1 cellular context compared by ENCODE assay signal in genomic region chr9:5871785-5872184, GRCh38.
TF ChIP-seq lines count a peak whose summit lies in the region.

No MANE protein-coding gene starts in this region.

TF ChIP-seq in endothelial cell of umbilical vein, 7 proteins besides CTCF, POLR2A, EP300 and RAD21 (continued from another document):
- no peak for TF ChIP-seq JUN (IDR thresholded peaks at IDR 0.05; ENCODE audit: borderline replicate concordance, insufficient read depth, insufficient read length, low read depth)
- TF ChIP-seq GATA2 (IDR thresholded peaks at IDR 0.05; ENCODE audit: insufficient read depth, insufficient read length, low read depth, low read length) = no peak
- TF ChIP-seq MAX (IDR thresholded peaks at IDR 0.05; ENCODE audit: insufficient read depth, insufficient read length) = no peak
- TF ChIP-seq EZH2 (IDR thresholded peaks at IDR 0.05; ENCODE audit: borderline replicate concordance, low read depth, low read length, severe bottlenecking) = no peak
- no peak for TF ChIP-seq POLR2AphosphoS5 (IDR thresholded peaks at IDR 0.05; ENCODE audit: insufficient read depth, low read depth, low read length)
